8 cellular contexts compared by ENCODE assay signal in genomic region chr1:202315576-202316168, GRCh38. TPM values are rescaled to one million over a fixed set of nuclear protein-coding genes. Genes with fewer than 3 reads are reported as not detected.
DNase-seq lines count a peak whose midpoint lies in the region; ATAC-seq and TF ChIP-seq lines count a peak whose summit lies in the region.

No MANE protein-coding gene starts in this region.

- no peak overlapping the region for H3K4me3 Mint-ChIP-seq in HFFc6
- no peak overlapping the region for H3K4me3 Mint-ChIP-seq in central memory CD8-positive, alpha-beta T cell

- H3K4me1 Mint-ChIP-seq in HFFc6 (ENCODE audit: low read depth): no peaks in the 10 kb centered on the region
- H3K4me1 Mint-ChIP-seq in central memory CD8-positive, alpha-beta T cell: peaks cover 4% of the 10 kb centered on the region

- DNase-seq in CMK (ENCODE audit: low read depth): peak; percentile 43
- DNase-seq in HFFc6: peak; percentile 36
- peak; percentile 68 for DNase-seq in NCI-H345 treated with DMSO at 0.1 percent for 48 hours (lab: John Stamatoyannopoulos, UW; ENCODE audit: unreplicated experiment)
- peak; percentile 75 for DNase-seq in activated CD4-positive, CD25-positive, alpha-beta regulatory T cell treated with anti-CD3 and anti-CD28 coated beads, Interleukin-2, amount 50 U/mL, for 72 hours
- DNase-seq in central memory CD8-positive, alpha-beta T cell (ENCODE audit: low spot score in 2 of 2): peak; percentile 56 to 64
- peak; percentile 74 for DNase-seq in kidney tubule cell (ENCODE audit: low spot score)
- DNase-seq in stimulated activated CD4-positive, alpha-beta T cell treated with anti-CD3 and anti-CD28 coated beads, Interleukin-2, amount 100 ng/mL, for 48 hours: peak; percentile 71 to 72

- no peak overlapping the region for H3K27ac Mint-ChIP-seq in HFFc6
- H3K27ac Mint-ChIP-seq in central memory CD8-positive, alpha-beta T cell (ENCODE audit: low read depth): no peak overlapping the region

- H3K27me3 Mint-ChIP-seq in HFFc6 (ENCODE audit: insufficient read depth): peaks cover 40% of the 10 kb centered on the region
- no peaks in the 10 kb centered on the region for H3K27me3 Mint-ChIP-seq in central memory CD8-positive, alpha-beta T cell

- peak; percentile 93 for TF ChIP-seq CTCF in HFFc6 (IDR thresholded peaks at IDR 0.05)

- no peaks in the 10 kb centered on the region for H3K36me3 Mint-ChIP-seq in HFFc6 (ENCODE audit: low read depth)
- H3K36me3 Mint-ChIP-seq in central memory CD8-positive, alpha-beta T cell (ENCODE audit: insufficient read depth): peaks cover 14% of the 10 kb centered on the region

- ATAC-seq in central memory CD8-positive, alpha-beta T cell (replicated peaks; ENCODE audit: extremely low read depth, poor library complexity, severe bottlenecking): peak; percentile 78
- no peak for ATAC-seq in GM19455 (IDR thresholded peaks at IDR 0.05; ENCODE audit: unreplicated experiment)

- no peaks in the 10 kb centered on the region for H3K9me3 Mint-ChIP-seq in HFFc6
- H3K9me3 Mint-ChIP-seq in central memory CD8-positive, alpha-beta T cell: no peaks in the 10 kb centered on the region

RNA-seq across cellular contexts. Expression of gene UBE2T, which starts 26.1 kb away (rescaled TPM):
- 10 to 100 TPM; 17.5 to 47.5 (median 40.3) TPM for total RNA-seq in HFFc6 (2021; fragmentation: NEBNext Ultra II Directional; extraction: Animal tissue kit (Norgen Biotek cat#: 25700))

RNA-seq across cellular contexts. Expression of gene PPP1R12B, which starts 32.8 kb away (rescaled TPM):
- total RNA-seq in HFFc6 (2021; fragmentation: NEBNext Ultra II Directional; extraction: Animal tissue kit (Norgen Biotek cat#: 25700)): 1 to 10 TPM; 5.3 to 9.9 (median 6.9) TPM
